Comparison of ENCODE assay signal across 1 cellular context in the genomic region with DNA sequence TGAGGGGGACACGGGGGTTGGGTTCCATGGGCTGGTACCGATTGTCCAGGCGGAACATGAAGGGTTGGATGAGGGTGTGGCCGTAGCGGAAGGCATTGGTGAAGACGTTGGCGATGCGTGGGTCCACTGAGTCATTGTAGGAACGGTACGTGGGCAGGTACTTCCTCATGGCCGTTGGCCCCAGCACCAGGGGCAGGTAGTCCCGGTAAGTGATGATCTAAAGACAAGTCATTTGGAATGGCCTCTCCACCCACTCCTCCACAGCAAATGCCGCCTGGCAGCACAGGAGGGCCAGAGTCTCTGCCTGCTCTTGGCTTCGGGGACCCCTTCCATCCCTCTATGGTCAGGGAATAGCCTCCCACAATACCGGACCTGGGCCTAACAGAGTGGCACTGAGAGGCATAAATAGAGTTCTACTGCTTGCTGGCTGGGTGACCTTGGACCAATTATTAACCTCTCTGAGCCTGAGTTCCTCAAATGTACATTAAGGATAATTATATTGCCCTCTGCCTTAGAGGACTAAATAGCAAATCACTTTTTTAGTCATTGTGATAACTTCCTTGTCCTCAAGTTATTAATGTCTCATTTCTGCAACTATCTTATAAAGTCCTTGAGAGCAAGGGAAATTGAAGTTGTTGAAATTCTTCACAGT.
TF ChIP-seq lines count a peak whose summit lies in the region.

No MANE protein-coding gene starts in this region.

TF ChIP-seq in GM23338, 12 proteins besides CTCF, POLR2A, EP300 and RAD21 (continued from another document):
- TF ChIP-seq ZNF331 (CRISPR knock-in tag; IDR thresholded peaks at IDR 0.05; ENCODE audit: low read depth) (no peak), POLR2AphosphoS5 (IDR thresholded peaks at IDR 0.05; ENCODE audit: low read depth) (no peak), JUNB (IDR thresholded peaks at IDR 0.05; ENCODE audit: unreplicated experiment) (no peak), ZNF462 (CRISPR knock-in tag; IDR thresholded peaks at IDR 0.05) (no peak), CREB1 (CRISPR knock-in tag; IDR thresholded peaks at IDR 0.05; ENCODE audit: low read depth) (no peak), STAT1 (IDR thresholded peaks at IDR 0.05; ENCODE audit: unreplicated experiment) (no peak), ZNF114 (CRISPR knock-in tag; IDR thresholded peaks at IDR 0.05) (no peak)
- TF ChIP-seq, protein P1, sequence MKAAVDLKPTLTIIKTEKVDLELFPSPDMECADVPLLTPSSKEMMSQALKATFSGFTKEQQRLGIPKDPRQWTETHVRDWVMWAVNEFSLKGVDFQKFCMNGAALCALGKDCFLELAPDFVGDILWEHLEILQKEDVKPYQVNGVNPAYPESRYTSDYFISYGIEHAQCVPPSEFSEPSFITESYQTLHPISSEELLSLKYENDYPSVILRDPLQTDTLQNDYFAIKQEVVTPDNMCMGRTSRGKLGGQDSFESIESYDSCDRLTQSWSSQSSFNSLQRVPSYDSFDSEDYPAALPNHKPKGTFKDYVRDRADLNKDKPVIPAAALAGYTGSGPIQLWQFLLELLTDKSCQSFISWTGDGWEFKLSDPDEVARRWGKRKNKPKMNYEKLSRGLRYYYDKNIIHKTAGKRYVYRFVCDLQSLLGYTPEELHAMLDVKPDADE (IDR thresholded peaks at IDR 0.05), result no peak
